8 cellular contexts compared by ENCODE assay signal in the genomic region with DNA sequence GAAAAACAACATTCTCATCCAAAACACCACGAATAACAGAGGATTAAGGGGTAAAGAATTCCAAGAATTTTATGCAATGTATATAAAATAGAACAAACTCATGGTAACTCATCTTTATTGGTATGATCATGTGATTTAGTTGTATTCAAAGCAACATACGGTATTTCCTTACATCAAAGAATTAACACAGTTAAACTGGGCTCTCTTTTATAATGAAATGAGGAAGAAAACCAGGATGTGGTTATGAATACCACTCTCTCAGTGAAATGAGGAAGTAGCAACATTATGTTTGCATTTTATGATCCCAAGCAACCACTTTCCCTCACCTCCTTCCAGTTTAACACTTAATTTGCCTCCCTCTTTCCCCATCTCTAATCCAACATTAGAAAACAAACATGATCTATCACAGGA.
A peak's percentile ranks its signal among the peaks of the same experiment; 100 is the strongest.
DNase-seq lines count a peak whose midpoint lies in the region; ATAC-seq and TF ChIP-seq lines count a peak whose summit lies in the region.

No MANE protein-coding gene starts in this region.

- no peaks in the 10 kb centered on the region for H3K27me3 Mint-ChIP-seq in activated naive CD4-positive, alpha-beta T cell treated with anti-CD3 and anti-CD28 coated beads, Interleukin-2, amount 10 ng/mL, durations not matched to agents 7 days and 5 days

- H3K27ac Mint-ChIP-seq in activated naive CD4-positive, alpha-beta T cell treated with anti-CD3 and anti-CD28 coated beads, Interleukin-2, amount 10 ng/mL, durations not matched to agents 7 days and 5 days = peak overlapping the region; percentile 87

- TF ChIP-seq CTCF in fibroblast of pulmonary artery (IDR thresholded peaks at IDR 0.05; ENCODE audit: low read length, missing control alignments) = no peak

- H3K9me3 Mint-ChIP-seq in activated naive CD4-positive, alpha-beta T cell treated with anti-CD3 and anti-CD28 coated beads, Interleukin-2, amount 10 ng/mL, durations not matched to agents 7 days and 5 days = no peaks in the 10 kb centered on the region

- H3K4me3 Mint-ChIP-seq in activated naive CD4-positive, alpha-beta T cell treated with anti-CD3 and anti-CD28 coated beads, Interleukin-2, amount 10 ng/mL, durations not matched to agents 7 days and 5 days = peak overlapping the region; percentile 62

- no peak for DNase-seq in activated naive CD4-positive, alpha-beta T cell treated with anti-CD3 and anti-CD28 coated beads, Interleukin-2, amount 10 ng/mL, durations not matched to agents 7 days and 5 days
- no peak for DNase-seq in activated naive CD4-positive, alpha-beta T cell treated with anti-CD3 and anti-CD28 coated beads, Interleukin-2, amount 50 U/mL, for 16 hours
- DNase-seq in SIG-M5 treated with dmso at 0.1 percent for 504 hours (lab: John Stamatoyannopoulos, UW; ENCODE audit: unreplicated experiment) = peak; percentile 95
- DNase-seq in fibroblast of pulmonary artery (ENCODE audit: low read depth) = peak; percentile 29
- DNase-seq in NCI-H146 treated with DMSO at 0.1 percent for 48 hours (lab: John Stamatoyannopoulos, UW; ENCODE audit: unreplicated experiment) = no peak
- no peak for DNase-seq in NK-92 (lab: John Stamatoyannopoulos, UW; ENCODE audit: unreplicated experiment)

- CTCF ChIA-PET in activated naive CD4-positive, alpha-beta T cell treated with anti-CD3 and anti-CD28 coated beads, Interleukin-2, amount 10 ng/mL, durations not matched to agents 7 days and 5 days (lab: Charles Lee) = interaction anchor here (0.7 to 1.3 kb wide), 3 partner anchors 10 to 497 kb away, joined by 3 to 4 read pairs (median 4); no protein-coding TSS in a partner anchor

- ATAC-seq in HG03060 (IDR thresholded peaks at IDR 0.05; ENCODE audit: low read depth, unreplicated experiment) (peak; percentile 59), HG03045 (IDR thresholded peaks at IDR 0.05; ENCODE audit: unreplicated experiment) (no peak)

- peaks cover 71% of the 10 kb centered on the region for H3K4me1 Mint-ChIP-seq in activated naive CD4-positive, alpha-beta T cell treated with anti-CD3 and anti-CD28 coated beads, Interleukin-2, amount 10 ng/mL, durations not matched to agents 7 days and 5 days

- peaks cover 55% of the 10 kb centered on the region for H3K36me3 Mint-ChIP-seq in activated naive CD4-positive, alpha-beta T cell treated with anti-CD3 and anti-CD28 coated beads, Interleukin-2, amount 10 ng/mL, durations not matched to agents 7 days and 5 days

- H3K4me3 ChIP-seq in fibroblast of pulmonary artery (replicated peaks; ENCODE audit: low read depth, low read length) = no peak overlapping the region

Comparison
In these comparisons a context has a peak if more than half of its experiments do, and no peak if none do; other contexts are left out.
1. DNase-seq: peak in SIG-M5 treated with dmso at 0.1 percent for 504 hours (single experiment) and fibroblast of pulmonary artery (single experiment); none in activated naive CD4-positive, alpha-beta T cell treated with anti-CD3 and anti-CD28 coated beads, Interleukin-2, amount 10 ng/mL, durations not matched to agents 7 days and 5 days (single experiment), activated naive CD4-positive, alpha-beta T cell treated with anti-CD3 and anti-CD28 coated beads, Interleukin-2, amount 50 U/mL, for 16 hours (single experiment), NCI-H146 treated with DMSO at 0.1 percent for 48 hours (single experiment) and NK-92 (single experiment).